ENCODE assay signal across 17 cellular contexts in the genomic region with DNA sequence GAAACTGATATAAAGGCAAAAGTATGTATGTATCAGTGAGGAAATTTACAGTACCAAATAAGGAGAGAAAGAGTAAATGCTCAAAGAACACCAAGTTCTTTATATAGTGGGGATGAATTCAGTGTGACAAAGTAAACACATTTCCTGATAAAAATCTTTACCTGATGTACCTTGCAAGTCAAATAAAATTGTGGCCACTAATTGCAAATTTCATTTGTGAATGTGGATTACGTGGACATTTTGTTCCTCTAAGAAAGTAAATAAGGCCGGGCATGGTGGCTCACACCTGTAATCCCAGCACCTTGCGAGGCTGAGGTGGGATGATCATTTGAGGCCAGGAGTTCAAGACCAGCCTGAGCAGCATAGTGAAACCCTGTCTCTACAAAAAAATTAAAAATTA.
"Had no signal": no experiment of that assay in that cellular context is flagged by ENCODE, and none has a peak within 500 bp of the region (broad histone marks: within the 10 kb centered on the region; RNA-seq: fewer than 3 reads in every experiment).

No MANE protein-coding gene starts in this region.

- H3K79me2 ChIP-seq: parathyroid adenoma had no signal

- ATAC-seq: esophagus mucosa; heart left ventricle; left colon; left ventricle myocardium superior; naive thymus-derived CD4-positive, alpha-beta T cell; psoas muscle; right lobe of liver had no signal

- H3K27ac ChIP-seq: heart left ventricle, parathyroid adenoma, psoas muscle, right lobe of liver had no signal

- H3K27me3 ChIP-seq: heart left ventricle, right lobe of liver had no signal

- H3K9me3 ChIP-seq: heart left ventricle, psoas muscle, right lobe of liver had no signal

- DNase-seq: effector memory CD4-positive, alpha-beta T cell; heart left ventricle; hippocampal formation; left colon; left ventricle myocardium superior; mesendoderm; naive thymus-derived CD4-positive, alpha-beta T cell; nephron progenitor cell; psoas muscle; retina; right lobe of liver; stimulated activated CD4-positive, alpha-beta T cell treated with anti-CD3 and anti-CD28 coated beads, Interleukin-2, amount 100 ng/mL, for 24 hours; stimulated activated naive CD4-positive, alpha-beta T cell treated with Interleukin-2 at 50 U/mL for 16 hours; trophoblast cell had no signal

- H3K4me3 ChIP-seq: heart left ventricle, lung, psoas muscle, right lobe of liver had no signal

- H3K4me1 ChIP-seq: heart left ventricle, parathyroid adenoma, psoas muscle, right lobe of liver had no signal

- H3K9ac ChIP-seq: parathyroid adenoma had no signal

- H2AFZ ChIP-seq: parathyroid adenoma had no signal
